Comparison of ENCODE assay signal across 8 cellular contexts in the genomic region with DNA sequence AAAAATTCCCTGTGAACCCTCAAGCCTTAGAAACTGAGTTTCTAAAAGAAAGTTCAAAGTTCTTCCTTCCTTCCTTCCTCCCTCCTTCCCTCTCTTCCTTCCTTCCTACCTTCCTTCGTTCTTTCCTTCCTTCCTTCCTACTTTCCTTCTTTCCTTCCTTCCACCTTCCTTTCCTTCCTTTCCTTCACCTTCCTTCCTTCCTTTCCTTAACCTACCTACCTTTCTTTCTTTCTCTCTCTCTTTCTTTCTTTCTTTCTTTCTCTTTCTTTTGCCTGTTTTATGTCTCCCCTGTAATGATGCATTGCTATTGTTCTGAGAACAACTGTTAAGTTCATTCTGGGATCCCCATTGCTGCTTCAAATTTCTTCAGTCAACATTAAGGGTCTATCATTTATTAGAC.
"Had no signal": no experiment of that assay in that cellular context is flagged by ENCODE, and none has a peak within 500 bp of the region (broad histone marks: within the 10 kb centered on the region; RNA-seq: fewer than 3 reads in every experiment).

No MANE protein-coding gene starts in this region.

- ATAC-seq: HepG2 had no signal

- DNase-seq: IMR-90, KBM-7, KG1 had no signal

- H3K27ac Mint-ChIP-seq: IgD-negative memory B cell had no signal

- H3K4me2 ChIP-seq: KMS-11 had no signal

- H3K4me3 Mint-ChIP-seq: IgD-negative memory B cell had no signal

- FAIRE-seq: HepG2, HTR-8/SVneo had no signal

- H3K9me3 Mint-ChIP-seq: IgD-negative memory B cell had no signal

- H3K9ac ChIP-seq: KMS-11 had no signal

- H3K36me3 Mint-ChIP-seq: IgD-negative memory B cell had no signal

- H3K27ac ChIP-seq: HL-60, KMS-11 had no signal
